8 cellular contexts compared by ENCODE assay signal in genomic region chr7:32963880-32964301, GRCh38. TPM values are rescaled to one million over a fixed set of nuclear protein-coding genes. Genes with fewer than 3 reads are reported as not detected.
DNase-seq lines count a peak whose midpoint lies in the region; ATAC-seq and TF ChIP-seq lines count a peak whose summit lies in the region.
"Not testable (repeated sequence)": the region's sequence is repeated elsewhere in the genome, so short reads cannot be mapped to it uniquely, and the experiment has no call there.
"Had no signal": no experiment of that assay in that cellular context is flagged by ENCODE, and none has a peak within 500 bp of the region (broad histone marks: within the 10 kb centered on the region; RNA-seq: fewer than 3 reads in every experiment).

No MANE protein-coding gene starts in this region.

- peaks cover 18% of the 10 kb centered on the region for H3K4me1 Mint-ChIP-seq in brain

- peak in 2 of 3 experiments; percentile 67 to 88 for DNase-seq in NCI-H1417 (lab: John Stamatoyannopoulos, UW)
- DNase-seq in NCI-H345 (lab: John Stamatoyannopoulos, UW), result peak; percentile 19
- DNase-seq in RPMI8226, result peak; percentile 39
- not testable (repeated sequence) for DNase-seq in left cardiac atrium
- peak; percentile 45 for DNase-seq in osteoblast (ENCODE audit: insufficient read length, low spot score, missing footprints)

- not testable (repeated sequence) for H3K9me3 Mint-ChIP-seq in brain

- not testable (repeated sequence) for H3K4me2 ChIP-seq in osteoblast (ENCODE audit: insufficient read depth, low read length)

- H4K20me1 ChIP-seq in osteoblast (ENCODE audit: insufficient read depth, low read length), result not testable (repeated sequence)

- not testable (repeated sequence) for H3K27me3 Mint-ChIP-seq in brain

- peak; percentile 35 to 55 for ATAC-seq in left cardiac atrium

- peaks cover 11% of the 10 kb centered on the region for H3K36me3 Mint-ChIP-seq in brain

- H3K4me3 Mint-ChIP-seq in brain, result peak overlapping the region in 3 of 5 experiments; percentile 11 to 73 (median 64)

- POLR2A ChIA-PET in HEK293 (lab: Yijun Ruan, JAX), result interaction anchor here (0.6 kb wide), 1 partner anchor 52 kb away, joined by 5 read pairs; no protein-coding TSS in a partner anchor

- not testable (repeated sequence) for TF ChIP-seq CTCF in HEK293 (tag by site-specific recombination; IDR thresholded peaks at IDR 0.05); brain (conservative IDR thresholded peaks at IDR 0.05); osteoblast (IDR thresholded peaks at IDR 0.05; ENCODE audit: extremely low read depth, low read depth, low read length)

- H3K79me2 ChIP-seq in osteoblast (ENCODE audit: insufficient read depth, low read length), result peaks cover 21% of the 10 kb centered on the region

- H3K27ac ChIP-seq in HEK293 (ENCODE audit: extremely low read depth, low read depth, low read length); osteoblast (ENCODE audit: low read depth, low read length): not testable (repeated sequence)

- H3K9me3 ChIP-seq in HEK293 (ENCODE audit: control insufficient read depth, insufficient read depth, low read depth, low read length); osteoblast (ENCODE audit: low read depth, low read length): not testable (repeated sequence)

- intact Hi-C loops in left cardiac atrium (cut with DNase I), result not testable (repeated sequence)

- not testable (repeated sequence) for H3K4me3 ChIP-seq in HEK293 (ENCODE audit: low read depth, low read length); osteoblast (ENCODE audit: insufficient read depth, low read length)

- H2AFZ ChIP-seq in osteoblast (ENCODE audit: low read length), result not testable (repeated sequence)

- CTCF ChIA-PET in HEK293 (lab: Yijun Ruan, JAX), result interaction anchor here (0.6 to 1.0 kb wide), 3 partner anchors 48 to 117 kb away, joined by 3 read pairs; no protein-coding TSS in a partner anchor

- not testable (repeated sequence) for H3K4me1 ChIP-seq in HEK293 (ENCODE audit: control insufficient read depth, insufficient read depth, low read length); osteoblast (ENCODE audit: insufficient read depth, low read length)

- H3K27me3 ChIP-seq in osteoblast (ENCODE audit: insufficient read depth, low read length), result not testable (repeated sequence)

- peak overlapping the region in 3 of 5 experiments; percentile 34 to 66 (median 65) for H3K27ac Mint-ChIP-seq in brain

- not testable (repeated sequence) for H3K36me3 ChIP-seq in HEK293 (ENCODE audit: control insufficient read depth in 2 of 2, insufficient read depth in 1 of 2, low read length in 2 of 2); osteoblast (ENCODE audit: insufficient read depth, low read length)

TF ChIP-seq in HEK293, 187 proteins besides CTCF, POLR2A, EP300 and RAD21:
- TF ChIP-seq OSR2 (tag by site-specific recombination; IDR thresholded peaks at IDR 0.05) (peak; percentile 85), ZNF10 (tag by site-specific recombination; IDR thresholded peaks at IDR 0.05) (peak; percentile 52), GLIS1 (tag by site-specific recombination; IDR thresholded peaks at IDR 0.05) (peak; percentile 57; the same call in 1 of the 2 replicates), PRDM10 (tag by site-specific recombination; IDR thresholded peaks at IDR 0.05) (0 out of 2 replicates have a peak, but pooled peaks have one; percentile 8), SP7 (tag by site-specific recombination; IDR thresholded peaks at IDR 0.05) (0 out of 2 replicates have a peak, but pooled peaks have one; percentile 25)

RNA-seq across cellular contexts. Expression of gene FKBP9, which starts 6.7 kb away (rescaled TPM):
- polyA plus RNA-seq in brain (ENCODE audit: insufficient read depth, low read depth, low replicate concordance), result 36.1 TPM
- 100 to 1,000 TPM; 116 to 122 TPM for total RNA-seq in left cardiac atrium
- total RNA-seq in osteoblast, result 420 and 445 TPM in 2 replicates
- polyA plus RNA-seq: CD8-positive, alpha-beta memory T cell had no signal
